Comparison of ENCODE assay signal across 28 cellular contexts in genomic region chr7:17917842-17918241, GRCh38.
"Had no signal": no experiment of that assay in that cellular context is flagged by ENCODE, and none has a peak within 500 bp of the region (broad histone marks: within the 10 kb centered on the region; RNA-seq: fewer than 3 reads in every experiment).

No MANE protein-coding gene starts in this region.

- DNase-seq: naive B cell; naive thymus-derived CD8-positive, alpha-beta T cell; nephron progenitor cell; nucleus accumbens; pancreas; psoas muscle; right cardiac atrium; small intestine; stimulated activated CD4-positive, alpha-beta T cell treated with anti-CD3 and anti-CD28 coated beads, Interleukin-15, amount 100 ng/mL, for 24 hours; stimulated activated CD4-positive, alpha-beta T cell treated with anti-CD3 and anti-CD28 coated beads, Interleukin-2, amount 100 ng/mL, for 24 hours; stimulated activated CD4-positive, alpha-beta T cell treated with anti-CD3 and anti-CD28 coated beads, Interleukin-2, amount 100 ng/mL, for 48 hours; stimulated activated CD4-positive, alpha-beta T cell treated with anti-CD3 and anti-CD28 coated beads, Interleukin-4, amount 100 ng/mL, for 24 hours; stimulated activated naive CD4-positive, alpha-beta T cell; stimulated activated naive CD8-positive, alpha-beta T cell treated with anti-CD3 and anti-CD28 coated beads, Interleukin-15, amount 100 ng/mL, for 72 hours; stimulated activated naive CD8-positive, alpha-beta T cell treated with anti-CD3 and anti-CD28 coated beads, Interleukin-15, Interleukin-2, amounts not matched to agents 100 U/mL and 50 U/mL, for 24 hours; substantia nigra; testis; tibial artery; transverse colon; upper lobe of right lung; uterus had no signal

- H3K27ac ChIP-seq: neutrophil, pancreas, psoas muscle, suprapubic skin, testis, tibial artery, transverse colon, upper lobe of right lung, uterus had no signal

- H3K27ac Mint-ChIP-seq: naive thymus-derived CD8-positive, alpha-beta T cell; natural killer cell treated with Interleukin-12 subunit alpha and Interleukin-12 subunit beta and Interleukin-15 and Interleukin-18, amount 100 ng/mL, for 72 hours; nephron progenitor cell; stimulated activated memory B cell treated with anti-CD40 and anti-IgM and Interleukin-4, amounts not matched to agents 10 μg/mL and 1 μg/mL and 100 μg/mL, for 72 hours; stimulated activated naive CD8-positive, alpha-beta T cell treated with anti-CD3 and anti-CD28 coated beads, Interleukin-15, amount 100 ng/mL, for 72 hours; type B pancreatic cell had no signal

- H3K36me3 Mint-ChIP-seq: natural killer cell treated with Interleukin-12 subunit alpha and Interleukin-12 subunit beta and Interleukin-15 and Interleukin-18, amount 100 ng/mL, for 72 hours had no signal

- H3K27me3 ChIP-seq: neutrophil, pancreas, suprapubic skin, testis, tibial artery, transverse colon, upper lobe of right lung, uterus had no signal

- H3K4me3 ChIP-seq: pancreas, psoas muscle, suprapubic skin, testis, tibial artery, transverse colon, upper lobe of right lung, uterus had no signal

- H3K4me1 Mint-ChIP-seq: nephron progenitor cell had no signal

- H3K36me3 ChIP-seq: neutrophil, pancreas, suprapubic skin, tibial artery, transverse colon, upper lobe of right lung, uterus had no signal

- H3K27me3 Mint-ChIP-seq: naive B cell; naive thymus-derived CD8-positive, alpha-beta T cell; natural killer cell treated with Interleukin-12 subunit alpha and Interleukin-12 subunit beta and Interleukin-15 and Interleukin-18, amount 100 ng/mL, for 72 hours; stimulated activated memory B cell treated with anti-CD40 and anti-IgM and Interleukin-4, amounts not matched to agents 10 μg/mL and 1 μg/mL and 100 μg/mL, for 72 hours; stimulated activated naive CD8-positive, alpha-beta T cell treated with anti-CD3 and anti-CD28 coated beads, Interleukin-15, amount 100 ng/mL, for 72 hours; type B pancreatic cell had no signal

- H3K4me1 ChIP-seq: testis had no signal

- H3K9me3 Mint-ChIP-seq: natural killer cell treated with Interleukin-12 subunit alpha and Interleukin-12 subunit beta and Interleukin-15 and Interleukin-18, amount 100 ng/mL, for 72 hours; stimulated activated memory B cell treated with anti-CD40 and anti-IgM and Interleukin-4, amounts not matched to agents 10 μg/mL and 1 μg/mL and 100 μg/mL, for 72 hours; stimulated activated naive CD8-positive, alpha-beta T cell treated with anti-CD3 and anti-CD28 coated beads, Interleukin-15, amount 100 ng/mL, for 72 hours; type B pancreatic cell had no signal

- FAIRE-seq: pancreas, small intestine had no signal

- H3K9me3 ChIP-seq: neutrophil, pancreas, suprapubic skin, testis had no signal

- H3K4me3 Mint-ChIP-seq: natural killer cell treated with Interleukin-12 subunit alpha and Interleukin-12 subunit beta and Interleukin-15 and Interleukin-18, amount 100 ng/mL, for 72 hours; nephron progenitor cell; neural crest cell; stimulated activated memory B cell treated with anti-CD40 and anti-IgM and Interleukin-4, amounts not matched to agents 10 μg/mL and 1 μg/mL and 100 μg/mL, for 72 hours; stimulated activated naive CD8-positive, alpha-beta T cell treated with anti-CD3 and anti-CD28 coated beads, Interleukin-15, amount 100 ng/mL, for 72 hours; type B pancreatic cell had no signal

- ATAC-seq: naive thymus-derived CD8-positive, alpha-beta T cell; natural killer cell treated with Interleukin-12 subunit alpha and Interleukin-12 subunit beta and Interleukin-15 and Interleukin-18, amount 100 ng/mL, for 72 hours; pancreas; psoas muscle; right cardiac atrium; sciatic nerve; stimulated activated memory B cell treated with anti-CD40 and anti-IgM and Interleukin-4, amounts not matched to agents 10 μg/mL and 1 μg/mL and 100 μg/mL, for 72 hours; stimulated activated naive CD8-positive, alpha-beta T cell treated with anti-CD3 and anti-CD28 coated beads, Interleukin-15, amount 100 ng/mL, for 72 hours; stimulated activated naive CD8-positive, alpha-beta T cell treated with anti-CD3 and anti-CD28 coated beads, Interleukin-15, Interleukin-2, amounts not matched to agents 100 U/mL and 50 U/mL, for 24 hours; upper lobe of right lung had no signal
